33 cellular contexts compared by ENCODE assay signal in genomic region chr2:736939-737338, GRCh38.
"Had no signal": no experiment of that assay in that cellular context is flagged by ENCODE, and none has a peak within 500 bp of the region (broad histone marks: within the 10 kb centered on the region; RNA-seq: fewer than 3 reads in every experiment).

No MANE protein-coding gene starts in this region.

- H3K36me3 ChIP-seq: adrenal gland, brain microvascular endothelial cell, breast epithelium had no signal

- H3K4me1 ChIP-seq: breast epithelium had no signal

- H3K27ac ChIP-seq: adrenal gland, body of pancreas, brain microvascular endothelial cell, breast epithelium, VCaP had no signal

- ATAC-seq: activated CD8-positive, alpha-beta T cell treated with anti-CD3 and anti-CD28 coated beads for 36 hours; activated naive CD4-positive, alpha-beta T cell treated with anti-CD3 and anti-CD28 coated beads, Interleukin-2, amount 50 U/mL, for 72 hours; activated T-cell treated with anti-CD3 and anti-CD28 coated beads, Interleukin-2, amount 50 U/mL, for 4 hours; activated T-cell treated with anti-CD3 and anti-CD28 coated beads, Interleukin-2, amount 50 U/mL, for 72 hours; activated T-helper 17 cell treated with anti-CD3 and anti-CD28 coated beads, Interleukin-2, amount 50 U/mL, for 72 hours; body of pancreas had no signal

- DNase-seq: activated B cell treated with CpG ODN at 0.5 μM for 24 hours; activated CD4-positive, alpha-beta memory T cell treated with anti-CD3 and anti-CD28 coated beads for 36 hours; activated CD4-positive, alpha-beta T cell treated with anti-CD3 and anti-CD28 coated beads for 4 hours; activated CD4-positive, alpha-beta T cell treated with anti-CD3 and anti-CD28 coated beads, Interleukin-2, amount 10 ng/mL, durations not matched to agents 24 days and 14 days; activated CD4-positive, alpha-beta T cell treated with anti-CD3 and anti-CD28 coated beads, Interleukin-2, amount 50 U/mL, for 1 hour; activated CD4-positive, alpha-beta T cell treated with anti-CD3 and anti-CD28 coated beads, Interleukin-2, amount 50 U/mL, for 4 hours; activated CD4-positive, CD25-positive, alpha-beta regulatory T cell treated with anti-CD3 and anti-CD28 coated beads, Interleukin-2, amount 50 U/mL, for 72 hours; activated CD8-positive, alpha-beta memory T cell treated with anti-CD3 and anti-CD28 coated beads, Interleukin-2, amount 50 U/mL, for 4 hours; activated CD8-positive, alpha-beta T cell treated with anti-CD3 and anti-CD28 coated beads for 36 hours; activated effector memory CD4-positive, alpha-beta T cell treated with anti-CD3 and anti-CD28 coated beads, Interleukin-2, amount 50 U/mL, for 16 hours; activated gamma-delta T cell treated with Interleukin-2 at 50 U/mL for 16 hours; activated naive CD4-positive, alpha-beta T cell treated with anti-CD3 and anti-CD28 coated beads for 36 hours; activated naive CD4-positive, alpha-beta T cell treated with anti-CD3 and anti-CD28 coated beads, Interleukin-2, amount 50 U/mL, for 16 hours; activated naive CD8-positive, alpha-beta T cell treated with anti-CD3 and anti-CD28 coated beads for 36 hours; activated T-cell treated with anti-CD3 and anti-CD28 coated beads for 4 hours; activated T-cell treated with anti-CD3 and anti-CD28 coated beads, Interleukin-2, amount 50 U/mL, for 1 hour; activated T-cell treated with anti-CD3 and anti-CD28 coated beads, Interleukin-2, amount 50 U/mL, for 4 hours; activated T-cell treated with anti-CD3 and anti-CD28 coated beads, Interleukin-2, amount 50 U/mL, for 72 hours; adrenal gland; amniotic stem cell; aorta; body of pancreas; brain microvascular endothelial cell; central memory CD4-positive, alpha-beta T cell; T-helper 2 cell; T-helper 9 cell had no signal

- H3K9me3 ChIP-seq: adrenal gland, body of pancreas, breast epithelium had no signal

- H3K4me3 ChIP-seq: adrenal gland, body of pancreas, breast epithelium had no signal

- FAIRE-seq: astrocyte, colon, TTC549 had no signal

- H3K27me3 ChIP-seq: adrenal gland, body of pancreas, brain microvascular endothelial cell, breast epithelium had no signal
